In genomic region chr21:41137401-41137800, GRCh38 we compare ENCODE assay signal across 21 cellular contexts. TPM values are rescaled to one million over a fixed set of nuclear protein-coding genes. Genes with fewer than 3 reads are reported as not detected.
DNase-seq lines count a peak whose midpoint lies in the region; ATAC-seq and TF ChIP-seq lines count a peak whose summit lies in the region.
"Had no signal": no experiment of that assay in that cellular context is flagged by ENCODE, and none has a peak within 500 bp of the region (broad histone marks: within the 10 kb centered on the region; RNA-seq: fewer than 3 reads in every experiment).

No MANE protein-coding gene starts in this region.

- H3K27ac Mint-ChIP-seq in endothelial cell (ENCODE audit: unreplicated experiment): no peak overlapping the region
- no peak overlapping the region for H3K27ac Mint-ChIP-seq in activated T-helper 2 cell treated with anti-CD3 and anti-CD28 coated beads, Interferon-gamma antibody, Interleukin-2, Interleukin-4, amounts not matched to agents 10 μg/mL and 5 μg/mL and 100 μg/mL, durations not matched to agents 14 hours and 24 hours and 36 hours
- H3K27ac Mint-ChIP-seq: B cell; CD4-positive, CD25-positive, alpha-beta regulatory T cell; CD8-positive, alpha-beta T cell; GM23338 had no signal

- POLR2A ChIA-PET in HEK293 (lab: Yijun Ruan, JAX): no interaction called here

- H3K27me3 Mint-ChIP-seq in endothelial cell (ENCODE audit: unreplicated experiment): peaks cover 18% of the 10 kb centered on the region
- H3K27me3 Mint-ChIP-seq in activated T-helper 2 cell treated with anti-CD3 and anti-CD28 coated beads, Interferon-gamma antibody, Interleukin-2, Interleukin-4, amounts not matched to agents 10 μg/mL and 5 μg/mL and 100 μg/mL, durations not matched to agents 14 hours and 24 hours and 36 hours (ENCODE audit: low read depth): no peaks in the 10 kb centered on the region
- H3K27me3 Mint-ChIP-seq: CD4-positive, CD25-positive, alpha-beta regulatory T cell had no signal

- H3K9me3 Mint-ChIP-seq in endothelial cell (ENCODE audit: unreplicated experiment): peaks cover 7% of the 10 kb centered on the region
- H3K9me3 Mint-ChIP-seq in activated T-helper 2 cell treated with anti-CD3 and anti-CD28 coated beads, Interferon-gamma antibody, Interleukin-2, Interleukin-4, amounts not matched to agents 10 μg/mL and 5 μg/mL and 100 μg/mL, durations not matched to agents 14 hours and 24 hours and 36 hours: no peaks in the 10 kb centered on the region
- H3K9me3 Mint-ChIP-seq: CD8-positive, alpha-beta T cell had no signal

- no peak overlapping the region for H3K27ac ChIP-seq in HEK293 (ENCODE audit: extremely low read depth, low read depth, low read length)
- H3K27ac ChIP-seq: 22Rv1, BLaER1, C4-2B had no signal

- H3K36me3 Mint-ChIP-seq in endothelial cell (ENCODE audit: low read depth, unreplicated experiment): peaks cover 10% of the 10 kb centered on the region
- no peaks in the 10 kb centered on the region for H3K36me3 Mint-ChIP-seq in activated T-helper 2 cell treated with anti-CD3 and anti-CD28 coated beads, Interferon-gamma antibody, Interleukin-2, Interleukin-4, amounts not matched to agents 10 μg/mL and 5 μg/mL and 100 μg/mL, durations not matched to agents 14 hours and 24 hours and 36 hours (ENCODE audit: low read depth)
- H3K36me3 Mint-ChIP-seq: CD4-positive, CD25-positive, alpha-beta regulatory T cell; CD8-positive, alpha-beta T cell had no signal

- no peak for ATAC-seq in HG03095 (IDR thresholded peaks at IDR 0.05; ENCODE audit: unreplicated experiment)
- ATAC-seq: CD8-positive, alpha-beta T cell; GM12878; GM23338 had no signal

- intact Hi-C loops in posterior vena cava (cut with DNase I): no loop called here
- intact Hi-C loops in activated T-helper 2 cell treated with anti-CD3 and anti-CD28 coated beads, Interferon-gamma antibody, Interleukin-2, Interleukin-4, amounts not matched to agents 10 μg/mL and 5 μg/mL and 100 μg/mL, durations not matched to agents 14 hours and 24 hours and 36 hours (cut with micrococcal nuclease): no loop called here

- no peak overlapping the region for H3K4me3 ChIP-seq in HEK293 (ENCODE audit: low read depth, low read length)
- H3K4me3 ChIP-seq: BLaER1, GM12878, GM23338, HAP-1 had no signal

- DNase-seq in endothelial cell (ENCODE audit: low spot score) (no peak), mesenteric fat pad (ENCODE audit: low spot score) (peak; percentile 73), posterior vena cava (ENCODE audit: low spot score) (peak; percentile 70), amniotic stem cell (lab: John Stamatoyannopoulos, UW) (no peak), DMS153 (lab: John Stamatoyannopoulos, UW) (no peak)
- DNase-seq in activated T-helper 2 cell treated with anti-CD3 and anti-CD28 coated beads, Interferon-gamma antibody, Interleukin-2, Interleukin-4, amounts not matched to agents 10 μg/mL and 5 μg/mL and 100 μg/mL, durations not matched to agents 14 hours and 24 hours and 36 hours (ENCODE audit: low spot score): no peak
- DNase-seq: Caco-2; CD4-positive, CD25-positive, alpha-beta regulatory T cell; CD8-positive, alpha-beta T cell; DMS79; EL; GDM1 had no signal

- H3K4me3 Mint-ChIP-seq in endothelial cell (ENCODE audit: unreplicated experiment): peak overlapping the region; percentile 70
- H3K4me3 Mint-ChIP-seq in activated T-helper 2 cell treated with anti-CD3 and anti-CD28 coated beads, Interferon-gamma antibody, Interleukin-2, Interleukin-4, amounts not matched to agents 10 μg/mL and 5 μg/mL and 100 μg/mL, durations not matched to agents 14 hours and 24 hours and 36 hours (ENCODE audit: low read depth): no peak overlapping the region
- H3K4me3 Mint-ChIP-seq: B cell; CD4-positive, CD25-positive, alpha-beta regulatory T cell; CD8-positive, alpha-beta T cell; GM23338 had no signal

- no peaks in the 10 kb centered on the region for H3K4me1 ChIP-seq in HEK293 (ENCODE audit: control insufficient read depth, insufficient read depth, low read length)
- H3K4me1 ChIP-seq: BLaER1, Caco-2, HAP-1 had no signal

- TF ChIP-seq CTCF in HEK293 (tag by site-specific recombination; IDR thresholded peaks at IDR 0.05) (no peak), endothelial cell (IDR thresholded peaks at IDR 0.05; ENCODE audit: unreplicated experiment) (no peak)

- no peaks in the 10 kb centered on the region for H3K9me3 ChIP-seq in HEK293 (ENCODE audit: control insufficient read depth, insufficient read depth, low read depth, low read length)
- H3K9me3 ChIP-seq: Caco-2, HAP-1 had no signal

- CTCF ChIA-PET in HEK293 (lab: Yijun Ruan, JAX): interaction anchor here (0.5 to 7.5 kb wide), 3 partner anchors 9 to 30 kb away, joined by 3 to 101 read pairs (median 3); no protein-coding TSS in a partner anchor

- no peaks in the 10 kb centered on the region for H3K36me3 ChIP-seq in HEK293 (ENCODE audit: control insufficient read depth in 2 of 2, insufficient read depth in 1 of 2, low read length in 2 of 2)
- H3K36me3 ChIP-seq: BLaER1, HAP-1 had no signal

- peaks cover 14% of the 10 kb centered on the region for H3K4me1 Mint-ChIP-seq in endothelial cell (ENCODE audit: unreplicated experiment)
- H3K4me1 Mint-ChIP-seq in activated T-helper 2 cell treated with anti-CD3 and anti-CD28 coated beads, Interferon-gamma antibody, Interleukin-2, Interleukin-4, amounts not matched to agents 10 μg/mL and 5 μg/mL and 100 μg/mL, durations not matched to agents 14 hours and 24 hours and 36 hours (ENCODE audit: low read depth): peaks cover 2% of the 10 kb centered on the region
- H3K4me1 Mint-ChIP-seq: B cell; CD4-positive, CD25-positive, alpha-beta regulatory T cell; GM23338 had no signal

TF ChIP-seq in HEK293, 187 proteins besides CTCF, POLR2A, EP300 and RAD21:
- 0 out of 2 replicates have a peak, but pooled peaks have one; percentile 11 for TF ChIP-seq EGR2 (tag by site-specific recombination; IDR thresholded peaks at IDR 0.05; ENCODE audit: low read depth)
- TF ChIP-seq KLF17 (tag by site-specific recombination; IDR thresholded peaks at IDR 0.05): no peak

RNA-seq across cellular contexts. Expression of gene BACE2, which starts 30.6 kb away (rescaled TPM):
- 151 TPM for total RNA-seq in endothelial cell (ENCODE audit: unreplicated experiment)
- total RNA-seq in mesenteric fat pad: 25.8 TPM
- total RNA-seq in posterior vena cava: 100 to 1,000 TPM in 1 of 2 donors, 10 to 100 TPM in 1; 70.4 to 102 TPM
- total RNA-seq in activated T-helper 2 cell treated with anti-CD3 and anti-CD28 coated beads, Interferon-gamma antibody, Interleukin-2, Interleukin-4, amounts not matched to agents 10 μg/mL and 5 μg/mL and 100 μg/mL, durations not matched to agents 14 hours and 24 hours and 36 hours: 2.2 and 2.6 TPM in 2 replicates

Comparison
In these comparisons a context has a peak if more than half of its experiments do, and no peak if none do; other contexts are left out.
1. DNase-seq: peak in mesenteric fat pad (single experiment) and posterior vena cava (single experiment); none in endothelial cell (single experiment), amniotic stem cell (single experiment), DMS153 (single experiment) and activated T-helper 2 cell treated with anti-CD3 and anti-CD28 coated beads, Interferon-gamma antibody, Interleukin-2, Interleukin-4, amounts not matched to agents 10 μg/mL and 5 μg/mL and 100 μg/mL, durations not matched to agents 14 hours and 24 hours and 36 hours (single experiment).